ENCODE assay signal across 16 cellular contexts in the genomic region with DNA sequence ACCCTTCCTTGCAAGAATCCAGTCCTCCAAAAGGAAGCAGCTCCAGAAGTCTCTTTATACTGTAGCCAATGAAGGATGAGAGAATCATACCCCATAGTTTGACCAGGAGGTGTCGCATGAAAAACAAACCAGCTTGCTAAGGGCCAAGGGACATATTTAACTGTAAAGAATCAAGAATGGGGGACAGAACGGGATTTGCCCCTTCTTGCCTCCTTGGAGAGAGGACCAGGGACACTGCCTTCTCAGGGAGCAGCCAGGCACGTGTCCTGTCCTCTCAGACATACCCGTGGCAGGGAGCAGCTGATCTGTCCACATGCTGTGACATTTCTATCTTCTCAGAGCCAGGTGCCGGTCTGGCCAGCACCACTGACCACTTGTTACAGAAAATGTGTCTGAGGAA. TPM values are rescaled to one million over a fixed set of nuclear protein-coding genes. Genes with fewer than 3 reads are reported as not detected.
DNase-seq lines count a peak whose midpoint lies in the region; ATAC-seq and TF ChIP-seq lines count a peak whose summit lies in the region.
"Had no signal": no experiment of that assay in that cellular context is flagged by ENCODE, and none has a peak within 500 bp of the region (broad histone marks: within the 10 kb centered on the region; RNA-seq: fewer than 3 reads in every experiment).

No MANE protein-coding gene starts in this region.

- H3F3A ChIP-seq in GM23338 (replicated peaks; ENCODE audit: low read depth) = no peaks in the 10 kb centered on the region

- no peak overlapping the region for H3K4me3 Mint-ChIP-seq in naive thymus-derived CD4-positive, alpha-beta T cell
- H3K4me3 Mint-ChIP-seq in GM23338 = no peak overlapping the region
- H3K4me3 Mint-ChIP-seq: activated CD8-positive, alpha-beta memory T cell treated with anti-CD3 and anti-CD28 coated beads, Interleukin-2, amount 10 ng/mL, durations not matched to agents 7 days and 5 days; CD4-positive, CD25-positive, alpha-beta regulatory T cell; stimulated activated memory B cell treated with anti-CD40 and anti-IgM and Interleukin-4, amounts not matched to agents 10 μg/mL and 1 μg/mL and 100 μg/mL, for 72 hours had no signal

- H3K9me3 ChIP-seq in muscle layer of duodenum (ENCODE audit: control insufficient read depth in 1 of 2, low read length in 2 of 2) (no peaks in the 10 kb centered on the region), uterus (no peaks in the 10 kb centered on the region)
- H3K9me3 ChIP-seq in naive thymus-derived CD4-positive, alpha-beta T cell (ENCODE audit: control insufficient read depth in 2 of 3, low read length in 3 of 3) = no peaks in the 10 kb centered on the region

- H3K4me1 Mint-ChIP-seq in naive thymus-derived CD4-positive, alpha-beta T cell = no peaks in the 10 kb centered on the region
- peaks cover 22% of the 10 kb centered on the region for H3K4me1 Mint-ChIP-seq in GM23338
- H3K4me1 Mint-ChIP-seq: activated CD8-positive, alpha-beta memory T cell treated with anti-CD3 and anti-CD28 coated beads, Interleukin-2, amount 10 ng/mL, durations not matched to agents 7 days and 5 days; CD4-positive, CD25-positive, alpha-beta regulatory T cell; stimulated activated memory B cell treated with anti-CD40 and anti-IgM and Interleukin-4, amounts not matched to agents 10 μg/mL and 1 μg/mL and 100 μg/mL, for 72 hours had no signal

- no peak overlapping the region for H2AFZ ChIP-seq in GM23338

- intact Hi-C loops in uterus (cut with DNase I; ENCODE audit: low total_unique reads) = no loop called here
- intact Hi-C loops in naive thymus-derived CD4-positive, alpha-beta T cell (cut with micrococcal nuclease) = no loop called here

- peak overlapping the region; percentile 60 to 86 for H3K27ac ChIP-seq in coronary artery
- peak overlapping the region; percentile 74 for H3K27ac ChIP-seq in muscle layer of duodenum (ENCODE audit: low read length)
- H3K27ac ChIP-seq in uterus = peak overlapping the region; percentile 60 to 66
- H3K27ac ChIP-seq in naive thymus-derived CD4-positive, alpha-beta T cell (ENCODE audit: low read depth, low read length) = no peak overlapping the region
- no peak overlapping the region for H3K27ac ChIP-seq in GM23338 (ENCODE audit: low read depth)
- H3K27ac ChIP-seq: 22Rv1, KMS-11 had no signal

- TF ChIP-seq POLR2A in uterus (IDR thresholded peaks at IDR 0.05) = no peak

- peaks cover 3 to 13% (median 11%) of the 10 kb centered on the region in 5 donors for H3K27me3 Mint-ChIP-seq in naive thymus-derived CD4-positive, alpha-beta T cell
- H3K27me3 Mint-ChIP-seq in GM23338 (ENCODE audit: insufficient read depth, low read depth, poor library complexity) = no peaks in the 10 kb centered on the region

- H3K9me3 Mint-ChIP-seq in naive thymus-derived CD4-positive, alpha-beta T cell = peaks cover 0 to 4% (median 0%) of the 10 kb centered on the region in 11 donors
- H3K9me3 Mint-ChIP-seq in GM23338 = no peaks in the 10 kb centered on the region
- H3K9me3 Mint-ChIP-seq: stimulated activated memory B cell treated with anti-CD40 and anti-IgM and Interleukin-4, amounts not matched to agents 10 μg/mL and 1 μg/mL and 100 μg/mL, for 72 hours had no signal

- no peaks in the 10 kb centered on the region for H3K36me3 Mint-ChIP-seq in naive thymus-derived CD4-positive, alpha-beta T cell
- H3K36me3 Mint-ChIP-seq in GM23338 (ENCODE audit: low read depth) = no peaks in the 10 kb centered on the region
- H3K36me3 Mint-ChIP-seq: activated CD8-positive, alpha-beta memory T cell treated with anti-CD3 and anti-CD28 coated beads, Interleukin-2, amount 10 ng/mL, durations not matched to agents 7 days and 5 days; CD4-positive, CD25-positive, alpha-beta regulatory T cell; stimulated activated memory B cell treated with anti-CD40 and anti-IgM and Interleukin-4, amounts not matched to agents 10 μg/mL and 1 μg/mL and 100 μg/mL, for 72 hours had no signal

- H3K4me2 ChIP-seq in GM23338 = no peak overlapping the region
- H3K4me2 ChIP-seq: KMS-11 had no signal

- DNase-seq in NCI-H82 (lab: John Stamatoyannopoulos, UW) = peak; percentile 2
- DNase-seq in NCI-H82 treated with DMSO at 0.1 percent for 48 hours (lab: John Stamatoyannopoulos, UW; ENCODE audit: unreplicated experiment) = no peak
- no peak for DNase-seq in coronary artery (ENCODE audit: low spot score)
- DNase-seq in uterus = no peak
- no peak for DNase-seq in cerebellar nuclear complex (lab: John Stamatoyannopoulos, UW)
- DNase-seq in naive thymus-derived CD4-positive, alpha-beta T cell = no peak
- no peak for DNase-seq in GM23338 (ENCODE audit: low spot score)
- DNase-seq: activated CD8-positive, alpha-beta memory T cell treated with anti-CD3 and anti-CD28 coated beads, Interleukin-2, amount 10 ng/mL, durations not matched to agents 7 days and 5 days; activated gamma-delta T cell treated with Interleukin-2 at 50 U/mL for 16 hours; CD4-positive, CD25-positive, alpha-beta regulatory T cell; NCI-H2227 treated with DMSO at 0.1 percent for 48 hours had no signal

- H3K36me3 ChIP-seq in muscle layer of duodenum (ENCODE audit: control insufficient read depth in 1 of 2, insufficient read depth in 2 of 2, low read length in 2 of 2) = no peaks in the 10 kb centered on the region
- no peaks in the 10 kb centered on the region for H3K36me3 ChIP-seq in uterus
- no peaks in the 10 kb centered on the region for H3K36me3 ChIP-seq in naive thymus-derived CD4-positive, alpha-beta T cell (ENCODE audit: control insufficient read depth in 2 of 3, insufficient read depth in 3 of 3, low read length in 3 of 3)
- H3K36me3 ChIP-seq in GM23338 (ENCODE audit: insufficient read depth) = no peaks in the 10 kb centered on the region

- peaks cover 4% of the 10 kb centered on the region; the same call in 1 of the 2 replicates for H3K79me2 ChIP-seq in GM23338 (replicated peaks; ENCODE audit: insufficient read depth)

- TF ChIP-seq CTCF in coronary artery (IDR thresholded peaks at IDR 0.05) (no peak), uterus (IDR thresholded peaks at IDR 0.05) (no peak), GM23338 (conservative IDR thresholded peaks at IDR 0.05; ENCODE audit: low read depth in 2 of 2) (no peak)

- H3K4me3 ChIP-seq in coronary artery = no peak overlapping the region
- peak overlapping the region in 1 of 2 donors; percentile 38 for H3K4me3 ChIP-seq in muscle layer of duodenum (ENCODE audit: low read depth in 1 of 2, low read length in 2 of 2)
- H3K4me3 ChIP-seq in uterus = no peak overlapping the region
- H3K4me3 ChIP-seq in naive thymus-derived CD4-positive, alpha-beta T cell (ENCODE audit: low read length) = no peak overlapping the region
- no peak overlapping the region for H3K4me3 ChIP-seq in GM23338

- CTCF ChIA-PET in naive thymus-derived CD4-positive, alpha-beta T cell (lab: Charles Lee) = no interaction called here

- peaks cover 7% of the 10 kb centered on the region; the same call in 1 of the 2 replicates for H3K9me2 ChIP-seq in GM23338 (ENCODE audit: insufficient read depth)

- no peak overlapping the region for H3K27ac Mint-ChIP-seq in naive thymus-derived CD4-positive, alpha-beta T cell
- no peak overlapping the region for H3K27ac Mint-ChIP-seq in GM23338
- H3K27ac Mint-ChIP-seq: activated CD8-positive, alpha-beta memory T cell treated with anti-CD3 and anti-CD28 coated beads, Interleukin-2, amount 10 ng/mL, durations not matched to agents 7 days and 5 days; CD4-positive, CD25-positive, alpha-beta regulatory T cell; stimulated activated memory B cell treated with anti-CD40 and anti-IgM and Interleukin-4, amounts not matched to agents 10 μg/mL and 1 μg/mL and 100 μg/mL, for 72 hours had no signal

- ATAC-seq in naive thymus-derived CD4-positive, alpha-beta T cell = no peak
- no peak for ATAC-seq in GM23338
- ATAC-seq: activated CD4-positive, CD25-positive, alpha-beta regulatory T cell treated with anti-CD3 and anti-CD28 coated beads, Interleukin-2, amount 50 U/mL, for 24 hours; activated CD8-positive, alpha-beta memory T cell treated with anti-CD3 and anti-CD28 coated beads, Interleukin-2, amount 10 ng/mL, durations not matched to agents 7 days and 5 days; stimulated activated memory B cell treated with anti-CD40 and anti-IgM and Interleukin-4, amounts not matched to agents 10 μg/mL and 1 μg/mL and 100 μg/mL, for 72 hours had no signal

- H3K4me1 ChIP-seq in muscle layer of duodenum (ENCODE audit: control insufficient read depth in 1 of 2, insufficient read depth in 2 of 2, low read length in 2 of 2) = peaks cover 0 to 18% of the 10 kb centered on the region in 2 donors
- H3K4me1 ChIP-seq in uterus = no peaks in the 10 kb centered on the region
- H3K4me1 ChIP-seq in naive thymus-derived CD4-positive, alpha-beta T cell (ENCODE audit: control insufficient read depth in 2 of 2, insufficient read depth in 2 of 2, low read length in 2 of 2) = no peaks in the 10 kb centered on the region
- peaks cover 17% of the 10 kb centered on the region; the same call in 1 of the 2 replicates for H3K4me1 ChIP-seq in GM23338 (ENCODE audit: insufficient read depth)

- H4K20me1 ChIP-seq in GM23338 (replicated peaks; ENCODE audit: insufficient read depth) = no peaks in the 10 kb centered on the region

- H3K27me3 ChIP-seq in muscle layer of duodenum (ENCODE audit: low read depth, low read length) (no peaks in the 10 kb centered on the region), uterus (no peaks in the 10 kb centered on the region), GM23338 (ENCODE audit: insufficient read depth) (no peaks in the 10 kb centered on the region)
- H3K27me3 ChIP-seq in naive thymus-derived CD4-positive, alpha-beta T cell (ENCODE audit: control insufficient read depth in 2 of 2, insufficient read depth in 2 of 2, low read length in 2 of 2) = no peaks in the 10 kb centered on the region

- POLR2A ChIA-PET in naive thymus-derived CD4-positive, alpha-beta T cell (lab: Charles Lee) = no interaction called here

TF ChIP-seq in GM23338, 12 proteins besides CTCF, POLR2A, EP300 and RAD21 (continues in another document):
- no peak for TF ChIP-seq JUNB (IDR thresholded peaks at IDR 0.05; ENCODE audit: unreplicated experiment)

RNA-seq across cellular contexts. Expression of gene PRUNE2, which starts 11.7 kb away (rescaled TPM):
- total RNA-seq in uterus = 100 to 1,000 TPM in 2 of 4 donors, 10 to 100 TPM in 2; 51.4 to 187 (median 97.1) TPM
- total RNA-seq in naive thymus-derived CD4-positive, alpha-beta T cell = 1 to 10 TPM in 1 of 5 experiments, under 1 TPM in 1, not detected in 3; 0.78 to 1.6 TPM
- not detected for polyA plus RNA-seq in naive thymus-derived CD4-positive, alpha-beta T cell
- 22.5 and 26.5 TPM in 2 replicates for total RNA-seq in GM23338 (2014; rRNA removed; shearing (Covaris generic))
- 9.1 and 10.6 TPM in 2 replicates for polyA plus RNA-seq in GM23338 (2016; fragmentation: Nextera tagmentation; extraction: Ambion mirVana)
- total RNA-seq: CD4-positive, CD25-positive, alpha-beta regulatory T cell had no signal

Comparison
In these comparisons a context has a peak if more than half of its experiments do, and no peak if none do; other contexts are left out.
1. H3K27ac ChIP-seq: peak in coronary artery (2 of 2), muscle layer of duodenum (single experiment) and uterus (2 of 2); none in naive thymus-derived CD4-positive, alpha-beta T cell (single experiment) and GM23338 (single experiment).